13 cellular contexts compared by ENCODE assay signal in genomic region chr1:33219886-33220661, GRCh38. TPM values are rescaled to one million over a fixed set of nuclear protein-coding genes. Genes with fewer than 3 reads are reported as not detected.
A peak's percentile ranks its signal among the peaks of the same experiment; 100 is the strongest.
DNase-seq lines count a peak whose midpoint lies in the region; ATAC-seq, FAIRE-seq and TF ChIP-seq lines count a peak whose summit lies in the region.
"Had no signal": no experiment of that assay in that cellular context is flagged by ENCODE, and none has a peak within 500 bp of the region (broad histone marks: within the 10 kb centered on the region; RNA-seq: fewer than 3 reads in every experiment).

No MANE protein-coding gene starts in this region.

- 48% methylated on average over 6 of the region's 7 CpGs for WGBS in mammary epithelial cell (ENCODE audit: low coverage, missing lambda C conversion rate)
- WGBS in mesendoderm (ENCODE audit: extremely low coverage, insufficient coverage, low lambda C conversion rate), result no CpG with 5 or more reads among the region's 7 CpGs
- WGBS in small intestine, 3 donors, result 84 to 92% (median 85%) methylated on average over 7 of the region's 7 CpGs

- H3K4me3 ChIP-seq in mammary epithelial cell (replicated peaks in 1 of 3; ENCODE audit: insufficient read depth in 1 of 3, low read depth in 2 of 3, low read length in 3 of 3) (no peak overlapping the region), mesendoderm (ENCODE audit: low read length) (no peak overlapping the region), small intestine (ENCODE audit: low read depth in 1 of 2, low read length in 2 of 2) (no peak overlapping the region)

- no peak overlapping the region for H2AK5ac ChIP-seq in mesendoderm (ENCODE audit: low read length)

- H2AFZ ChIP-seq in mammary epithelial cell (ENCODE audit: low read depth, low read length), result peak overlapping the region; percentile 74

- peak overlapping the region; percentile 22 for H3K56ac ChIP-seq in mesendoderm (ENCODE audit: low read length)

- H3K9me3 Mint-ChIP-seq in activated naive CD8-positive, alpha-beta T cell treated with anti-CD3 and anti-CD28 coated beads, Interleukin-2, amount 50 U/mL, for 24 hours, result peaks cover 24% of the 10 kb centered on the region

- no peak for FAIRE-seq in small intestine (lab: Jason Lieb, UNC)

- H3K79me1 ChIP-seq in mesendoderm (ENCODE audit: low read length), result no peaks in the 10 kb centered on the region

- peak; percentile 82 for DNase-seq in DMS 273 treated with DMSO at 0.1 percent for 48 hours (lab: John Stamatoyannopoulos, UW)
- DNase-seq in NCI-H524 treated with DMSO at 0.1 percent for 48 hours (lab: John Stamatoyannopoulos, UW), result peak; percentile 96
- peak; percentile 86 for DNase-seq in mammary epithelial cell
- peak; percentile 73 for DNase-seq in mesendoderm
- DNase-seq in activated naive CD8-positive, alpha-beta T cell treated with anti-CD3 and anti-CD28 coated beads, Interleukin-2, amount 50 U/mL, for 24 hours, result no peak
- no peak for DNase-seq in GOT3 (lab: John Stamatoyannopoulos, UW)
- no peak for DNase-seq in AG08395 (ENCODE audit: low spot score)
- no peak for DNase-seq in small intestine
- DNase-seq: activated CD4-positive, alpha-beta T cell treated with anti-CD3 and anti-CD28 coated beads for 4 hours; NCI-H526; posterior cingulate gyrus had no signal

- no peak overlapping the region for H3K4me3 Mint-ChIP-seq in activated naive CD8-positive, alpha-beta T cell treated with anti-CD3 and anti-CD28 coated beads, Interleukin-2, amount 50 U/mL, for 24 hours
- H3K4me3 Mint-ChIP-seq: B cell, memory B cell had no signal

- no peak overlapping the region for H2BK15ac ChIP-seq in mesendoderm (replicated peaks; ENCODE audit: low read depth)

- H3K27ac Mint-ChIP-seq in activated naive CD8-positive, alpha-beta T cell treated with anti-CD3 and anti-CD28 coated beads, Interleukin-2, amount 50 U/mL, for 24 hours, result no peak overlapping the region
- H3K27ac Mint-ChIP-seq: B cell, memory B cell had no signal

- no peak overlapping the region for H3K23ac ChIP-seq in mesendoderm (ENCODE audit: low read length)

- intact Hi-C loops in mammary epithelial cell (cut with micrococcal nuclease), result loop anchor here (1.0 to 5.0 kb wide), 4 partner anchors 78 to 393 kb away; no protein-coding TSS in a partner anchor

- H3K18ac ChIP-seq in mesendoderm (ENCODE audit: low read length), result no peak overlapping the region

- H3K4me1 ChIP-seq in mammary epithelial cell (ENCODE audit: insufficient read depth, low read length) (peaks cover 39% of the 10 kb centered on the region), mesendoderm (ENCODE audit: control insufficient read depth, low read depth, low read length) (no peaks in the 10 kb centered on the region), small intestine (ENCODE audit: control insufficient read depth in 2 of 2, insufficient read depth in 1 of 2, low read depth in 1 of 2, low read length in 1 of 2) (no peaks in the 10 kb centered on the region)

- H3K79me2 ChIP-seq in mammary epithelial cell (ENCODE audit: insufficient read depth, low read length), result no peaks in the 10 kb centered on the region
- no peaks in the 10 kb centered on the region for H3K79me2 ChIP-seq in mesendoderm (ENCODE audit: control insufficient read depth, insufficient read depth, low read length)

- dilution Hi-C loops in mammary epithelial cell (cut with HindIII; ENCODE audit: low sequenced_read_pairs), result no loop called here

- H3K9ac ChIP-seq in mammary epithelial cell (ENCODE audit: insufficient read depth, low read length) (peak overlapping the region; percentile 27), mesendoderm (ENCODE audit: low read length) (no peak overlapping the region)

- H3K27me3 Mint-ChIP-seq in activated naive CD8-positive, alpha-beta T cell treated with anti-CD3 and anti-CD28 coated beads, Interleukin-2, amount 50 U/mL, for 24 hours, result peaks cover 3% of the 10 kb centered on the region

- H3K27me3 ChIP-seq in mammary epithelial cell (ENCODE audit: insufficient read depth, low read length) (no peaks in the 10 kb centered on the region), mesendoderm (ENCODE audit: insufficient read depth, low read length, poor library complexity) (no peaks in the 10 kb centered on the region), small intestine (ENCODE audit: control insufficient read depth in 2 of 2, insufficient read depth in 2 of 2, low read length in 2 of 2) (no peaks in the 10 kb centered on the region)

- H3K36me3 Mint-ChIP-seq in activated naive CD8-positive, alpha-beta T cell treated with anti-CD3 and anti-CD28 coated beads, Interleukin-2, amount 50 U/mL, for 24 hours (ENCODE audit: low read depth), result peaks cover 2% of the 10 kb centered on the region

- CTCF ChIA-PET in mammary epithelial cell (lab: Charles Lee; ENCODE audit: low non-redundant PET), result interaction anchor here (0.6 to 0.7 kb wide), 2 partner anchors 75 to 110 kb away, joined by 4 to 6 read pairs; no protein-coding TSS in a partner anchor

- peak overlapping the region; percentile 84 for H3K27ac ChIP-seq in mammary epithelial cell (ENCODE audit: insufficient read depth, low read depth, low read length)
- no peak overlapping the region for H3K27ac ChIP-seq in mesendoderm (ENCODE audit: low read depth, low read length)
- no peak overlapping the region for H3K27ac ChIP-seq in small intestine (ENCODE audit: low read depth in 1 of 2, low read length in 1 of 2)

- H4K20me1 ChIP-seq in mammary epithelial cell (ENCODE audit: insufficient read depth, low read length), result no peaks in the 10 kb centered on the region

- peaks cover 5% of the 10 kb centered on the region for H3K9me3 ChIP-seq in mammary epithelial cell (replicated peaks; ENCODE audit: insufficient read depth, low read length)
- no peaks in the 10 kb centered on the region for H3K9me3 ChIP-seq in small intestine (ENCODE audit: control insufficient read depth, low read depth)

- H4K5ac ChIP-seq in mesendoderm (ENCODE audit: low read length), result no peak overlapping the region

- no peak for TF ChIP-seq CTCF in mammary epithelial cell (conservative IDR thresholded peaks at IDR 0.05 in 1 of 2, IDR thresholded peaks at IDR 0.05 in 1 of 2; ENCODE audit: extremely low read depth in 1 of 2, insufficient read depth in 1 of 2, low read depth in 1 of 2, low read length in 2 of 2)

- in situ Hi-C loops in mammary epithelial cell (cut with MboI; ENCODE audit: low sequenced_read_pairs in 2 of 2), result loop anchor here (10.0 to 25.0 kb wide), 2 partner anchors 142 to 245 kb away; no protein-coding TSS in a partner anchor

- H3K36me3 ChIP-seq in mammary epithelial cell (ENCODE audit: insufficient read depth, low read length) (no peaks in the 10 kb centered on the region), mesendoderm (ENCODE audit: control insufficient read depth, insufficient read depth, low read length) (no peaks in the 10 kb centered on the region), small intestine (ENCODE audit: control insufficient read depth in 2 of 2, insufficient read depth in 2 of 2, low read length in 2 of 2) (no peaks in the 10 kb centered on the region)

- H3K4me2 ChIP-seq in mammary epithelial cell (ENCODE audit: insufficient read depth, low read depth, low read length) (peak overlapping the region; percentile 46), mesendoderm (ENCODE audit: low read length) (no peak overlapping the region)

- no peaks in the 10 kb centered on the region for H3K4me1 Mint-ChIP-seq in activated naive CD8-positive, alpha-beta T cell treated with anti-CD3 and anti-CD28 coated beads, Interleukin-2, amount 50 U/mL, for 24 hours

- no peak overlapping the region for H4K8ac ChIP-seq in mesendoderm (ENCODE audit: low read depth, low read length)

- H3K4ac ChIP-seq in mesendoderm (ENCODE audit: low read depth, low read length), result no peak overlapping the region

- H2BK5ac ChIP-seq in mesendoderm (ENCODE audit: low read length), result no peak overlapping the region

- no peak for ATAC-seq in activated naive CD8-positive, alpha-beta T cell treated with anti-CD3 and anti-CD28 coated beads, Interleukin-2, amount 50 U/mL, for 24 hours

- no TSS peak for BruUV-seq in mammary epithelial cell (replicated peaks; lab: Mats Ljungman, UMichigan)

- H2BK120ac ChIP-seq in mesendoderm (ENCODE audit: low read depth, low read length), result no peak overlapping the region

RNA-seq across cellular contexts. Expression of gene ZNF362, which starts 36.2 kb away (rescaled TPM):
- 10 to 100 TPM in 1 of 2 donors, 1 to 10 TPM in 1; 8.5 to 12.4 TPM for total RNA-seq in mammary epithelial cell
- polyA plus RNA-seq in mammary epithelial cell (5.3 TPM), small intestine (10 to 100 TPM in 1 of 3 donors, 1 to 10 TPM in 2; 3.1 to 10.6 (median 5.7) TPM)
- 5.8 TPM for polyA minus RNA-seq in mammary epithelial cell
- polyA plus RNA-seq in mesendoderm (2013, experiment 1 of 2), result 25.3 TPM
- polyA plus RNA-seq in mesendoderm (2013, experiment 2 of 2), result 25.7 TPM

RNA-seq across cellular contexts. Expression of gene TRIM62, which starts 38.2 kb away (rescaled TPM):
- total RNA-seq in mammary epithelial cell, result 1 to 10 TPM; 4.2 to 5.6 TPM
- polyA plus RNA-seq in mammary epithelial cell (2.9 TPM), small intestine (1 to 10 TPM; 2.4 to 3.6 (median 2.7) TPM)
- polyA minus RNA-seq in mammary epithelial cell, result 4.0 TPM
- 3.0 TPM for polyA plus RNA-seq in mesendoderm (2013, experiment 1 of 2)
- 3.0 TPM for polyA plus RNA-seq in mesendoderm (2013, experiment 2 of 2)

Comparison
In these comparisons a context has a peak if more than half of its experiments do, and no peak if none do; other contexts are left out.
1. DNase-seq: peak in DMS 273 treated with DMSO at 0.1 percent for 48 hours (single experiment), NCI-H524 treated with DMSO at 0.1 percent for 48 hours (single experiment), mammary epithelial cell (single experiment) and mesendoderm (single experiment); none in activated naive CD8-positive, alpha-beta T cell treated with anti-CD3 and anti-CD28 coated beads, Interleukin-2, amount 50 U/mL, for 24 hours (single experiment), GOT3 (single experiment), AG08395 (single experiment) and small intestine (single experiment).